In genomic region chr6:168060521-168060931, GRCh38 we compare ENCODE assay signal across 1 cellular context.
TF ChIP-seq lines count a peak whose summit lies in the region.

No MANE protein-coding gene starts in this region.

TF ChIP-seq in HepG2, 621 proteins besides CTCF, POLR2A, EP300 and RAD21 (continued from another document):
- TF ChIP-seq ZNF335 (CRISPR knock-in tag; IDR thresholded peaks at IDR 0.05) (no peak), ARID2 (CRISPR knock-in tag; IDR thresholded peaks at IDR 0.05; ENCODE audit: borderline replicate concordance) (no peak), JARID2 (CRISPR knock-in tag; IDR thresholded peaks at IDR 0.05; ENCODE audit: insufficient replicate concordance) (no peak), CREB3 (CRISPR knock-in tag; IDR thresholded peaks at IDR 0.05) (no peak), MAFK (conservative IDR thresholded peaks at IDR 0.05 in 1 of 2, IDR thresholded peaks at IDR 0.05 in 1 of 2; ENCODE audit: low read length in 2 of 2) (no peak), PATZ1 (CRISPR knock-in tag; IDR thresholded peaks at IDR 0.05) (0 out of 2 replicates have a peak, but pooled peaks have one; percentile 47), PAF1 (CRISPR knock-in tag; IDR thresholded peaks at IDR 0.05) (no peak), ZNF883 (CRISPR knock-in tag; IDR thresholded peaks at IDR 0.05; ENCODE audit: not compliant biosample characterization) (peak; percentile 76), TGIF2 (CRISPR knock-in tag; IDR thresholded peaks at IDR 0.05) (0 out of 2 replicates have a peak, but pooled peaks have one; percentile 17), ZFP41 (CRISPR knock-in tag; IDR thresholded peaks at IDR 0.05; ENCODE audit: borderline replicate concordance) (no peak), ZNF256 (CRISPR knock-in tag; conservative IDR thresholded peaks at IDR 0.05) (no peak), ZNF773 (CRISPR knock-in tag; IDR thresholded peaks at IDR 0.05; ENCODE audit: borderline replicate concordance) (no peak), GFI1 (CRISPR knock-in tag; IDR thresholded peaks at IDR 0.05; ENCODE audit: borderline replicate concordance) (no peak), IRX3 (CRISPR knock-in tag; IDR thresholded peaks at IDR 0.05; ENCODE audit: borderline replicate concordance, low read depth) (no peak), CHD2 (IDR thresholded peaks at IDR 0.05; ENCODE audit: low read depth, low read length) (no peak), ZZZ3 (CRISPR knock-in tag; IDR thresholded peaks at IDR 0.05; ENCODE audit: borderline replicate concordance) (no peak), ZNF367 (CRISPR knock-in tag; IDR thresholded peaks at IDR 0.05; ENCODE audit: borderline replicate concordance) (no peak), ZNF20 (CRISPR knock-in tag; IDR thresholded peaks at IDR 0.05) (no peak), ZXDC (CRISPR knock-in tag; IDR thresholded peaks at IDR 0.05) (no peak), ETV5 (CRISPR knock-in tag; IDR thresholded peaks at IDR 0.05; ENCODE audit: borderline replicate concordance) (peak; percentile 65; the same call in 1 of the 2 replicates), ELF1 (CRISPR knock-in tag; IDR thresholded peaks at IDR 0.05) (peak; percentile 74), ZNF598 (CRISPR knock-in tag; IDR thresholded peaks at IDR 0.05; ENCODE audit: borderline replicate concordance) (0 out of 2 replicates have a peak, but pooled peaks have one; percentile 37), CENPT (CRISPR knock-in tag; IDR thresholded peaks at IDR 0.05; ENCODE audit: low read depth) (no peak), ZNF282 (IDR thresholded peaks at IDR 0.05; ENCODE audit: partially characterized antibody) (no peak), KLF11 (CRISPR knock-in tag; IDR thresholded peaks at IDR 0.05) (no peak), CHCHD3 (CRISPR knock-in tag; IDR thresholded peaks at IDR 0.05) (no peak), KLF12 (CRISPR knock-in tag; IDR thresholded peaks at IDR 0.05; ENCODE audit: borderline replicate concordance) (no peak), NFIC (IDR thresholded peaks at IDR 0.05; ENCODE audit: low read length) (no peak), ZNF251 (CRISPR knock-in tag; IDR thresholded peaks at IDR 0.05) (no peak)
- TF ChIP-seq, protein P1, sequence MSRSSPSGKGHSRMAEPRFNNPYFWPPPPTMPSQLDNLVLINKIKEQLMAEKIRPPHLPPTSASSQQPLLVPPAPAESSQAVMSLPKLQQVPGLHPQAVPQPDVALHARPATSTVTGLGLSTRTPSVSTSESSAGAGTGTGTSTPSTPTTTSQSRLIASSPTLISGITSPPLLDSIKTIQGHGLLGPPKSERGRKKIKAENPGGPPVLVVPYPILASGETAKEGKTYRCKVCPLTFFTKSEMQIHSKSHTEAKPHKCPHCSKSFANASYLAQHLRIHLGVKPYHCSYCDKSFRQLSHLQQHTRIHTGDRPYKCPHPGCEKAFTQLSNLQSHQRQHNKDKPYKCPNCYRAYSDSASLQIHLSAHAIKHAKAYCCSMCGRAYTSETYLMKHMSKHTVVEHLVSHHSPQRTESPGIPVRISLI (CRISPR knock-in tag; IDR thresholded peaks at IDR 0.05; ENCODE audit: borderline replicate concordance) = no peak
- TF ChIP-seq, protein P2, sequence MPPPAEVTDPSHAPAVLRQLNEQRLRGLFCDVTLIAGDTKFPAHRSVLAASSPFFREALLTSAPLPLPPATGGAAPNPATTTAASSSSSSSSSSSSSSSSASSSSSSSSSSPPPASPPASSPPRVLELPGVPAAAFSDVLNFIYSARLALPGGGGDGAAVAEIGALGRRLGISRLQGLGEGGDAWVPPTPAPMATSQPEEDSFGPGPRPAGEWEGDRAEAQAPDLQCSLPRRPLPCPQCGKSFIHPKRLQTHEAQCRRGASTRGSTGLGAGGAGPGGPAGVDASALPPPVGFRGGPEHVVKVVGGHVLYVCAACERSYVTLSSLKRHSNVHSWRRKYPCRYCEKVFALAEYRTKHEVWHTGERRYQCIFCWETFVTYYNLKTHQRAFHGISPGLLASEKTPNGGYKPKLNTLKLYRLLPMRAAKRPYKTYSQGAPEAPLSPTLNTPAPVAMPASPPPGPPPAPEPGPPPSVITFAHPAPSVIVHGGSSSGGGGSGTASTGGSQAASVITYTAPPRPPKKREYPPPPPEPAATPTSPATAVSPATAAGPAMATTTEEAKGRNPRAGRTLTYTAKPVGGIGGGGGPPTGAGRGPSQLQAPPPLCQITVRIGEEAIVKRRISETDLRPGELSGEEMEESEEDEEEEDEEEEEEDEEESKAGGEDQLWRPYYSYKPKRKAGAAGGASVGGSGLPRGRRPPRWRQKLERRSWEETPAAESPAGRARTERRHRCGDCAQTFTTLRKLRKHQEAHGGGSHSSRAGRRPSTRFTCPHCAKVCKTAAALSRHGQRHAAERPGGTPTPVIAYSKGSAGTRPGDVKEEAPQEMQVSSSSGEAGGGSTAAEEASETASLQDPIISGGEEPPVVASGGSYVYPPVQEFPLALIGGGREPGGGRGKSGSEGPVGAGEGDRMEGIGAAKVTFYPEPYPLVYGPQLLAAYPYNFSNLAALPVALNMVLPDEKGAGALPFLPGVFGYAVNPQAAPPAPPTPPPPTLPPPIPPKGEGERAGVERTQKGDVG (CRISPR knock-in tag; IDR thresholded peaks at IDR 0.05; ENCODE audit: borderline replicate concordance) = peak; percentile 44; the same call in 1 of the 2 replicates
- TF ChIP-seq, protein P3, sequence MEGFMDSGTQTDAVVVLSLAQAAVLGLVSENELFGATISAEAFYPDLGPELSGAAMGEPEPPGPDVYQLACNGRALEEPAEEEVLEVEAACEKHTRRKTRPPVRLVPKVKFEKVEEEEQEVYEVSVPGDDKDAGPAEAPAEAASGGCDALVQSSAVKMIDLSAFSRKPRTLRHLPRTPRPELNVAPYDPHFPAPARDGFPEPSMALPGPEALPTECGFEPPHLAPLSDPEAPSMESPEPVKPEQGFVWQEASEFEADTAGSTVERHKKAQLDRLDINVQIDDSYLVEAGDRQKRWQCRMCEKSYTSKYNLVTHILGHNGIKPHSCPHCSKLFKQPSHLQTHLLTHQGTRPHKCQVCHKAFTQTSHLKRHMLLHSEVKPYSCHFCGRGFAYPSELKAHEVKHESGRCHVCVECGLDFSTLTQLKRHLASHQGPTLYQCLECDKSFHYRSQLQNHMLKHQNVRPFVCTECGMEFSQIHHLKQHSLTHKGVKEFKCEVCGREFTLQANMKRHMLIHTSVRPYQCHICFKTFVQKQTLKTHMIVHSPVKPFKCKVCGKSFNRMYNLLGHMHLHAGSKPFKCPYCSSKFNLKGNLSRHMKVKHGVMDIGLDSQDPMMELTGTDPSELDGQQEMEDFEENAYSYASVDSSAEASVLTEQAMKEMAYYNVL (CRISPR knock-in tag; IDR thresholded peaks at IDR 0.05; ENCODE audit: borderline replicate concordance) = 0 out of 2 replicates have a peak, but pooled peaks have one; percentile 43
